In genomic region chr7:23597064-23597907, GRCh38 we compare ENCODE assay signal across 1 cellular context.
A peak's percentile ranks its signal among the peaks of the same experiment; 100 is the strongest.
TF ChIP-seq lines count a peak whose summit lies in the region.

A gene with protein sequence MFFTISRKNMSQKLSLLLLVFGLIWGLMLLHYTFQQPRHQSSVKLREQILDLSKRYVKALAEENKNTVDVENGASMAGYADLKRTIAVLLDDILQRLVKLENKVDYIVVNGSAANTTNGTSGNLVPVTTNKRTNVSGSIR (plus strand): TSS chr7:23597382. CDS start chr7:23611316, 13,934 bp downstream.

TF ChIP-seq in K562, 482 proteins besides CTCF, POLR2A, EP300 and RAD21 (continued from another document and continues in another):
- TF ChIP-seq, protein P1, sequence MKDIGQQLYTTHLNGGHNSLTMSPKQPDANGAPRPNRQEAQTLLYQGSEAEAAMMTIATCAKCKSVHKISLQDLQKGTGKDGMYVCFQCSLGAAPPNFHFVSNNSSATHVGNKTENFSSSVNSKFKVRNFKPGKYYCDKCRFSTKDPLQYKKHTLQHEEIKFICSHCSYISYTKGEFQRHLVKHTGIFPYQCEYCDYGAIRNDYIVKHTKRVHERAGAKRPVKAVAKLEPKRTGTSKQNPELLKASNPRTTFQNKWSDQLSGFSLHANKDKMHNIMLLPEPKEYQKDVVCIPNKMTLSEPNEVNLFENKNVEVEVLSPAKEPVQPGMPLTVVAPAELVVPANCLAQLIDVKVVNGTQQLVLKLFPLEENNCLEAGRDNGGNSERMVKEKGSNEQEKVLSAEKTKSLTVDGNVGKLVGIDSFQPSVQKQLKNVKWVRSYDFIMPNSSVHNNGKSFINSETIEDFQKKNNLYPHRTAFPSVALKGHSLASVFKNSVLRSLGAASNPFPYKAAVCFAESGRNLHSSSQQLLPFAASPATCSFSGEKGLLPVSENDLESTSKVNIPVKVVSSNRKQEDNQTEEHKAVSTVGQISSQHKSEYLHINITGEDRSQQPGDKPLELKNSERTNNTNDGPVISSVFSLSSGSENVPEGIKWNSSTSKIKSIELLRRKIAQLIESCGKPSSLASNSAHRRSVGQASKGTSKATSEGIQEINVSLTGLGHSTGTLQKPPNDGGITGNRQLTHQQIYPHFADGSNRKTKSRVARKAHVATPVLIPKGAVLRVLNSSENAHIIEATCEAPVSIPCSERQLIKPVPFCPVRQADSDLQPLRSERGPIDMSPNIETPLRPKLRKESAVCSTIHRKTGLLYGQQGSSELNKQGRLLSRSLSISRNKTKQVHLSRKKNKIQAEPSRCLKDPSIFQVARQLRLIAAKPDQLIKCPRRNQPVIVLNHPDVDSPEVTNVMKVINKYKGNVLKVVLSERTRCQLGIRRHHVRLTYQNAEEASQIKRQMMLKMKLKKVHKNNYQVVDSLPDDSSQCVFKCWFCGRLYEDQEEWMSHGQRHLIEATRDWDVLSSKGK (CRISPR knock-in tag; IDR thresholded peaks at IDR 0.05), result no peak
- TF ChIP-seq BCOR (IDR thresholded peaks at IDR 0.05) (no peak), MXI1 (IDR thresholded peaks at IDR 0.05; ENCODE audit: low read depth, low read length) (no peak), ZNF121 (CRISPR knock-in tag; conservative IDR thresholded peaks at IDR 0.05) (no peak), ZNF253 (CRISPR knock-in tag; conservative IDR thresholded peaks at IDR 0.05) (no peak; the same call in 1 of the 2 replicates), CC2D1A (IDR thresholded peaks at IDR 0.05) (no peak), ZNF75A (CRISPR knock-in tag; IDR thresholded peaks at IDR 0.05) (no peak), ZNF146 (CRISPR knock-in tag; IDR thresholded peaks at IDR 0.05; ENCODE audit: unreplicated experiment) (no peak), ZBTB2 (IDR thresholded peaks at IDR 0.05) (no peak), HMG20B (CRISPR knock-in tag; IDR thresholded peaks at IDR 0.05) (no peak), ZNF696 (CRISPR knock-in tag; conservative IDR thresholded peaks at IDR 0.05) (no peak), OTX1 (CRISPR knock-in tag; IDR thresholded peaks at IDR 0.05) (no peak), FOXO4 (CRISPR knock-in tag; IDR thresholded peaks at IDR 0.05) (no peak), JUND (IDR thresholded peaks at IDR 0.05; ENCODE audit: borderline replicate concordance, low read depth, low read length) (peak; percentile 64), JUND (tag; IDR thresholded peaks at IDR 0.05; ENCODE audit: borderline replicate concordance, low read depth, low read length) (no peak; the same call in 2 of the 3 replicates), ZNF140 (CRISPR knock-in tag; IDR thresholded peaks at IDR 0.05) (no peak), HNRNPUL1 (IDR thresholded peaks at IDR 0.05; ENCODE audit: low read length) (no peak), HINFP (tag; conservative IDR thresholded peaks at IDR 0.05; ENCODE audit: low read depth) (no peak), SP2 (IDR thresholded peaks at IDR 0.05; ENCODE audit: extremely low read depth, low read depth, low read length, poor library complexity, severe bottlenecking) (no peak), STAT5A (IDR thresholded peaks at IDR 0.05; ENCODE audit: borderline replicate concordance, low read length) (no peak; the same call in 1 of the 2 replicates), IFI16 (CRISPR knock-in tag; IDR thresholded peaks at IDR 0.05) (no peak), HDAC8 (tag; IDR thresholded peaks at IDR 0.05) (no peak), NFATC3 (IDR thresholded peaks at IDR 0.05) (no peak), ZNF212 (CRISPR knock-in tag; IDR thresholded peaks at IDR 0.05) (no peak), RBM39 (optimal IDR thresholded peaks at IDR 0.05; ENCODE audit: low read depth, low read length) (no peak), AFF1 (IDR thresholded peaks at IDR 0.05; ENCODE audit: low read depth in 1 of 2, partially characterized antibody in 2 of 2) (peak in 1 of 2 experiments; percentile 74), MBD2 (IDR thresholded peaks at IDR 0.05; ENCODE audit: borderline replicate concordance, low read depth) (0 out of 2 replicates have a peak, but pooled peaks have one; percentile 42), NCOA1 (IDR thresholded peaks at IDR 0.05; ENCODE audit: low read depth) (no peak), FOXA3 (CRISPR knock-in tag; conservative IDR thresholded peaks at IDR 0.05 in 1 of 2, IDR thresholded peaks at IDR 0.05 in 1 of 2) (peak in 1 of 2 experiments; percentile 76; a peak in 1 of 4 replicates), HMG20A (CRISPR knock-in tag; conservative IDR thresholded peaks at IDR 0.05) (no peak), ZNF12 (CRISPR knock-in tag; IDR thresholded peaks at IDR 0.05) (no peak), GABPB2 (CRISPR knock-in tag; conservative IDR thresholded peaks at IDR 0.05) (no peak), SMAD2 (IDR thresholded peaks at IDR 0.05; ENCODE audit: low read depth, low read length) (no peak), ZBTB17 (CRISPR knock-in tag; IDR thresholded peaks at IDR 0.05) (0 out of 2 replicates have a peak, but pooled peaks have one; percentile 18)
- TF ChIP-seq, protein P2, sequence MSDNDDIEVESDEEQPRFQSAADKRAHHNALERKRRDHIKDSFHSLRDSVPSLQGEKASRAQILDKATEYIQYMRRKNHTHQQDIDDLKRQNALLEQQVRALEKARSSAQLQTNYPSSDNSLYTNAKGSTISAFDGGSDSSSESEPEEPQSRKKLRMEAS (CRISPR knock-in tag; IDR thresholded peaks at IDR 0.05), result peak; percentile 99
- TF ChIP-seq, protein P3, sequence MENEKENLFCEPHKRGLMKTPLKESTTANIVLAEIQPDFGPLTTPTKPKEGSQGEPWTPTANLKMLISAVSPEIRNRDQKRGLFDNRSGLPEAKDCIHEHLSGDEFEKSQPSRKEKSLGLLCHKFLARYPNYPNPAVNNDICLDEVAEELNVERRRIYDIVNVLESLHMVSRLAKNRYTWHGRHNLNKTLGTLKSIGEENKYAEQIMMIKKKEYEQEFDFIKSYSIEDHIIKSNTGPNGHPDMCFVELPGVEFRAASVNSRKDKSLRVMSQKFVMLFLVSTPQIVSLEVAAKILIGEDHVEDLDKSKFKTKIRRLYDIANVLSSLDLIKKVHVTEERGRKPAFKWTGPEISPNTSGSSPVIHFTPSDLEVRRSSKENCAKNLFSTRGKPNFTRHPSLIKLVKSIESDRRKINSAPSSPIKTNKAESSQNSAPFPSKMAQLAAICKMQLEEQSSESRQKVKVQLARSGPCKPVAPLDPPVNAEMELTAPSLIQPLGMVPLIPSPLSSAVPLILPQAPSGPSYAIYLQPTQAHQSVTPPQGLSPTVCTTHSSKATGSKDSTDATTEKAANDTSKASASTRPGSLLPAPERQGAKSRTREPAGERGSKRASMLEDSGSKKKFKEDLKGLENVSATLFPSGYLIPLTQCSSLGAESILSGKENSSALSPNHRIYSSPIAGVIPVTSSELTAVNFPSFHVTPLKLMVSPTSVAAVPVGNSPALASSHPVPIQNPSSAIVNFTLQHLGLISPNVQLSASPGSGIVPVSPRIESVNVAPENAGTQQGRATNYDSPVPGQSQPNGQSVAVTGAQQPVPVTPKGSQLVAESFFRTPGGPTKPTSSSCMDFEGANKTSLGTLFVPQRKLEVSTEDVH (IDR thresholded peaks at IDR 0.05; ENCODE audit: low read depth, partially characterized antibody), result no peak
- TF ChIP-seq, protein P4, sequence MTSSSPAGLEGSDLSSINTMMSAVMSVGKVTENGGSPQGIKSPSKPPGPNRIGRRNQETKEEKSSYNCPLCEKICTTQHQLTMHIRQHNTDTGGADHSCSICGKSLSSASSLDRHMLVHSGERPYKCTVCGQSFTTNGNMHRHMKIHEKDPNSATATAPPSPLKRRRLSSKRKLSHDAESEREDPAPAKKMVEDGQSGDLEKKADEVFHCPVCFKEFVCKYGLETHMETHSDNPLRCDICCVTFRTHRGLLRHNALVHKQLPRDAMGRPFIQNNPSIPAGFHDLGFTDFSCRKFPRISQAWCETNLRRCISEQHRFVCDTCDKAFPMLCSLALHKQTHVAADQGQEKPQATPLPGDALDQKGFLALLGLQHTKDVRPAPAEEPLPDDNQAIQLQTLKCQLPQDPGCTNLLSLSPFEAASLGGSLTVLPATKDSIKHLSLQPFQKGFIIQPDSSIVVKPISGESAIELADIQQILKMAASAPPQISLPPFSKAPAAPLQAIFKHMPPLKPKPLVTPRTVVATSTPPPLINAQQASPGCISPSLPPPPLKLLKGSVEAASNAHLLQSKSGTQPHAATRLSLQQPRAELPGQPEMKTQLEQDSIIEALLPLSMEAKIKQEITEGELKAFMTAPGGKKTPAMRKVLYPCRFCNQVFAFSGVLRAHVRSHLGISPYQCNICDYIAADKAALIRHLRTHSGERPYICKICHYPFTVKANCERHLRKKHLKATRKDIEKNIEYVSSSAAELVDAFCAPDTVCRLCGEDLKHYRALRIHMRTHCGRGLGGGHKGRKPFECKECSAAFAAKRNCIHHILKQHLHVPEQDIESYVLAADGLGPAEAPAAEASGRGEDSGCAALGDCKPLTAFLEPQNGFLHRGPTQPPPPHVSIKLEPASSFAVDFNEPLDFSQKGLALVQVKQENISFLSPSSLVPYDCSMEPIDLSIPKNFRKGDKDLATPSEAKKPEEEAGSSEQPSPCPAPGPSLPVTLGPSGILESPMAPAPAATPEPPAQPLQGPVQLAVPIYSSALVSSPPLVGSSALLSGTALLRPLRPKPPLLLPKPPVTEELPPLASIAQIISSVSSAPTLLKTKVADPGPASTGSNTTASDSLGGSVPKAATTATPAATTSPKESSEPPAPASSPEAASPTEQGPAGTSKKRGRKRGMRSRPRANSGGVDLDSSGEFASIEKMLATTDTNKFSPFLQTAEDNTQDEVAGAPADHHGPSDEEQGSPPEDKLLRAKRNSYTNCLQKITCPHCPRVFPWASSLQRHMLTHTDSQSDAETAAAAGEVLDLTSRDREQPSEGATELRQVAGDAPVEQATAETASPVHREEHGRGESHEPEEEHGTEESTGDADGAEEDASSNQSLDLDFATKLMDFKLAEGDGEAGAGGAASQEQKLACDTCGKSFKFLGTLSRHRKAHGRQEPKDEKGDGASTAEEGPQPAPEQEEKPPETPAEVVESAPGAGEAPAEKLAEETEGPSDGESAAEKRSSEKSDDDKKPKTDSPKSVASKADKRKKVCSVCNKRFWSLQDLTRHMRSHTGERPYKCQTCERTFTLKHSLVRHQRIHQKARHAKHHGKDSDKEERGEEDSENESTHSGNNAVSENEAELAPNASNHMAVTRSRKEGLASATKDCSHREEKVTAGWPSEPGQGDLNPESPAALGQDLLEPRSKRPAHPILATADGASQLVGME (CRISPR knock-in tag; IDR thresholded peaks at IDR 0.05), result 0 out of 2 replicates have a peak, but pooled peaks have one; percentile 33
- TF ChIP-seq, protein P5, sequence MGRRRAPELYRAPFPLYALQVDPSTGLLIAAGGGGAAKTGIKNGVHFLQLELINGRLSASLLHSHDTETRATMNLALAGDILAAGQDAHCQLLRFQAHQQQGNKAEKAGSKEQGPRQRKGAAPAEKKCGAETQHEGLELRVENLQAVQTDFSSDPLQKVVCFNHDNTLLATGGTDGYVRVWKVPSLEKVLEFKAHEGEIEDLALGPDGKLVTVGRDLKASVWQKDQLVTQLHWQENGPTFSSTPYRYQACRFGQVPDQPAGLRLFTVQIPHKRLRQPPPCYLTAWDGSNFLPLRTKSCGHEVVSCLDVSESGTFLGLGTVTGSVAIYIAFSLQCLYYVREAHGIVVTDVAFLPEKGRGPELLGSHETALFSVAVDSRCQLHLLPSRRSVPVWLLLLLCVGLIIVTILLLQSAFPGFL (CRISPR knock-in tag; IDR thresholded peaks at IDR 0.05), result no peak
